Comparison of ENCODE assay signal across 19 cellular contexts in the genomic region with DNA sequence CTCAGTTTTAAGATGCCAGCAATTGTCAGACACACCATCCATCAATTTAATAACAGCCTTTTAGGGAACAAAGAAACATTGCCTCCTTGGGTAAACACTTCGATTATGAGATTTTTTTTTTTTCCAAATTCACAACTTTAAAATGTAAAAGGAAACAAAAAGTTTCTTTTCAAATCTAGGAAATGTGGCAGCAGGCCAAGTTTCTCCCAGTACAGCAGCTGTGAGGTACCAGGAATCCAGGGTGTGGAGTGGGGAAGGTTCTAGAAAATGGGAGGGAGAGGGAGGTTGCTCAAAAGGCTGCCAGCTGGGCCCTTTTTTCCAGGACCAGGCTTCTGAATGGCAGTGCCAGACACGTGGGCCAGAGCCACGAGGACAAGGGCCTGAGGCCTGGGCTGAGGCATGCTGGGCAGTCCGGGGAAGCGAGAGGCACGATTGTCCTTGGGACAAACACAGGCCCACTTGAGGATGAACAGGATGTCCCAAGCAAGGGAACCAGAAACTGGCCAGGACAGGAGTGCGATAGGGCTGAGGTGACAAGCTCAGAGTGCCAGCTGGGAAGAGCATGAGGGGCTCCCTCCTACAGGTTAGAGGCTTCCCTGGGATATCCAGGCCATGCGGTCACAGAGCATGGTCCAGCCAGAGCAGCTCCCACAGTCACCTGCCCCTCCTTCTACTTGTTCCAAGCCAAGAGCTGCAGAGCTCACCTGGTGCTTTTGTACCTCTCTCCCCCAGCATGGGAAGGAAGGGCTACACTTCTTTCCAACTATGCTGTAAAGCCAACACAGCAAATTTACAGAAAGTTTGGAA.
"Had no signal": no experiment of that assay in that cellular context is flagged by ENCODE, and none has a peak within 500 bp of the region (broad histone marks: within the 10 kb centered on the region; RNA-seq: fewer than 3 reads in every experiment).

No MANE protein-coding gene starts in this region.

- H3K4me3 ChIP-seq: coronary artery, heart right ventricle, mucosa of descending colon, psoas muscle, right lobe of liver, thoracic aorta had no signal

- H3K27me3 Mint-ChIP-seq: stimulated activated naive B cell treated with anti-CD40 and anti-IgM and Interleukin-4, amounts not matched to agents 10 μg/mL and 1 μg/mL and 100 μg/mL, for 72 hours; stimulated activated naive CD8-positive, alpha-beta T cell treated with anti-CD3 and anti-CD28 coated beads, Interleukin-15, amount 100 ng/mL, for 72 hours had no signal

- H3K36me3 ChIP-seq: right lobe of liver had no signal

- DNase-seq: cerebellar nuclear complex; effector CD4-positive, alpha-beta T cell; heart right ventricle; kidney glomerular epithelial cell; mammary epithelial cell; mucosa of descending colon; occipital lobe; psoas muscle; retina; stimulated activated CD4-positive, alpha-beta T cell treated with anti-CD3 and anti-CD28 coated beads, Interleukin-2, amount 100 ng/mL, for 24 hours; stimulated activated CD4-positive, alpha-beta T cell treated with anti-CD3 and anti-CD28 coated beads, Interleukin-4, amount 100 ng/mL, for 4 hours; stimulated activated naive B cell treated with anti-CD40 and anti-IgM and Interleukin-4, amounts not matched to agents 10 μg/mL and 1 μg/mL and 100 μg/mL, for 72 hours; stimulated activated naive CD8-positive, alpha-beta T cell treated with anti-CD3 and anti-CD28 coated beads, Interleukin-15, amount 100 ng/mL, for 72 hours; trophoblast cell had no signal

- ATAC-seq: heart right ventricle; mucosa of descending colon; psoas muscle; right lobe of liver; stimulated activated naive B cell treated with anti-CD40 and anti-IgM and Interleukin-4, amounts not matched to agents 10 μg/mL and 1 μg/mL and 100 μg/mL, for 72 hours; stimulated activated naive CD8-positive, alpha-beta T cell treated with anti-CD3 and anti-CD28 coated beads, Interleukin-15, amount 100 ng/mL, for 72 hours had no signal

- H3K9me3 ChIP-seq: psoas muscle, right lobe of liver, thoracic aorta had no signal

- H3K4me3 Mint-ChIP-seq: nephron; stimulated activated naive B cell treated with anti-CD40 and anti-IgM and Interleukin-4, amounts not matched to agents 10 μg/mL and 1 μg/mL and 100 μg/mL, for 72 hours; stimulated activated naive CD8-positive, alpha-beta T cell treated with anti-CD3 and anti-CD28 coated beads, Interleukin-15, amount 100 ng/mL, for 72 hours had no signal

- H3K9ac ChIP-seq: parathyroid adenoma had no signal

- H3K9me3 Mint-ChIP-seq: stimulated activated naive B cell treated with anti-CD40 and anti-IgM and Interleukin-4, amounts not matched to agents 10 μg/mL and 1 μg/mL and 100 μg/mL, for 72 hours; stimulated activated naive CD8-positive, alpha-beta T cell treated with anti-CD3 and anti-CD28 coated beads, Interleukin-15, amount 100 ng/mL, for 72 hours had no signal

- H3K27ac ChIP-seq: coronary artery, heart right ventricle, parathyroid adenoma, psoas muscle, right lobe of liver, thoracic aorta had no signal

- H3K4me1 Mint-ChIP-seq: stimulated activated naive CD8-positive, alpha-beta T cell treated with anti-CD3 and anti-CD28 coated beads, Interleukin-15, amount 100 ng/mL, for 72 hours had no signal

- H3K27me3 ChIP-seq: heart right ventricle, right lobe of liver had no signal

- H2AFZ ChIP-seq: parathyroid adenoma had no signal

- H3K27ac Mint-ChIP-seq: nephron; stimulated activated naive B cell treated with anti-CD40 and anti-IgM and Interleukin-4, amounts not matched to agents 10 μg/mL and 1 μg/mL and 100 μg/mL, for 72 hours; stimulated activated naive CD8-positive, alpha-beta T cell treated with anti-CD3 and anti-CD28 coated beads, Interleukin-15, amount 100 ng/mL, for 72 hours had no signal

- H3K79me2 ChIP-seq: parathyroid adenoma had no signal

- H3K4me1 ChIP-seq: parathyroid adenoma, psoas muscle, right lobe of liver had no signal
